In genomic region chr14:54767450-54767849, GRCh38 we compare ENCODE assay signal across 17 cellular contexts.
"Had no signal": no experiment of that assay in that cellular context is flagged by ENCODE, and none has a peak within 500 bp of the region (broad histone marks: within the 10 kb centered on the region; RNA-seq: fewer than 3 reads in every experiment).

No MANE protein-coding gene starts in this region.

- DNase-seq: activated naive CD4-positive, alpha-beta T cell; activated naive CD8-positive, alpha-beta T cell treated with anti-CD3 and anti-CD28 coated beads, Interleukin-2, amount 10 ng/mL, durations not matched to agents 7 days and 5 days; amygdala; body of pancreas; kidney; naive thymus-derived CD4-positive, alpha-beta T cell; stimulated activated CD4-positive, alpha-beta T cell treated with anti-CD3 and anti-CD28 coated beads, Interleukin-12 subunit alpha, Interleukin-12 subunit beta, amount 100 ng/mL, for 4 hours; stimulated activated CD4-positive, alpha-beta T cell treated with anti-CD3 and anti-CD28 coated beads, Interleukin-4, amount 100 ng/mL, for 4 hours; T1000; trophoblast cell had no signal

- H3K9me3 ChIP-seq: body of pancreas, vagina had no signal

- H3K27ac ChIP-seq: body of pancreas, cardiac muscle cell, epithelial cell of prostate, vagina had no signal

- H3K27me3 Mint-ChIP-seq: activated T-helper 17 cell treated with anti-CD3 and anti-CD28 coated beads, Interleukin-2, amount 50 U/mL, for 72 hours had no signal

- H3K4me1 ChIP-seq: body of pancreas, vagina had no signal

- H3K27me3 ChIP-seq: body of pancreas, cardiac muscle cell, vagina had no signal

- H3K9me3 Mint-ChIP-seq: activated naive CD8-positive, alpha-beta T cell treated with anti-CD3 and anti-CD28 coated beads, Interleukin-2, amount 10 ng/mL, durations not matched to agents 7 days and 5 days; activated T-helper 17 cell treated with anti-CD3 and anti-CD28 coated beads, Interleukin-2, amount 50 U/mL, for 72 hours; naive thymus-derived CD4-positive, alpha-beta T cell; neural crest cell; WTC11 had no signal

- H3K27ac Mint-ChIP-seq: activated naive CD8-positive, alpha-beta T cell treated with anti-CD3 and anti-CD28 coated beads, Interleukin-2, amount 10 ng/mL, durations not matched to agents 7 days and 5 days; naive thymus-derived CD4-positive, alpha-beta T cell; WTC11 had no signal

- H3K4me3 Mint-ChIP-seq: activated naive CD8-positive, alpha-beta T cell treated with anti-CD3 and anti-CD28 coated beads, Interleukin-2, amount 10 ng/mL, durations not matched to agents 7 days and 5 days; activated T-helper 17 cell treated with anti-CD3 and anti-CD28 coated beads, Interleukin-2, amount 50 U/mL, for 72 hours; naive thymus-derived CD4-positive, alpha-beta T cell; neural crest cell; WTC11 had no signal

- H3K4me3 ChIP-seq: body of pancreas, cardiac muscle cell, vagina had no signal

- ATAC-seq: body of pancreas; left lobe of liver; naive thymus-derived CD4-positive, alpha-beta T cell; WTC11 had no signal

- H3K36me3 Mint-ChIP-seq: WTC11 had no signal
